In genomic region chr21:35904995-35905972, GRCh38 we compare ENCODE assay signal across 14 cellular contexts.
DNase-seq lines count a peak whose midpoint lies in the region; ATAC-seq and TF ChIP-seq lines count a peak whose summit lies in the region.
"Had no signal": no experiment of that assay in that cellular context is flagged by ENCODE, and none has a peak within 500 bp of the region (broad histone marks: within the 10 kb centered on the region; RNA-seq: fewer than 3 reads in every experiment).

No MANE protein-coding gene starts in this region.

- peak; percentile 22 for DNase-seq in SIG-M5 treated with dmso at 0.1 percent for 504 hours (lab: John Stamatoyannopoulos, UW; ENCODE audit: unreplicated experiment)
- no peak for DNase-seq in SIG-M5 (lab: John Stamatoyannopoulos, UW)
- DNase-seq in esophagus squamous epithelium (lab: John Stamatoyannopoulos, UW) = no peak
- no peak for DNase-seq in mesenchymal stem cell
- peak; percentile 60 for DNase-seq in upper lobe of right lung
- DNase-seq: activated CD4-positive, alpha-beta T cell treated with anti-CD3 and anti-CD28 coated beads for 36 hours; activated gamma-delta T cell; cortex of kidney; DMS153; NCI-H1092; NCI-H748 treated with DMSO at 0.1 percent for 48 hours had no signal

- no peak overlapping the region for H2BK120ac ChIP-seq in mesenchymal stem cell (ENCODE audit: low read depth, low read length)

- no peak overlapping the region for H2AK5ac ChIP-seq in mesenchymal stem cell (ENCODE audit: low read length, severe bottlenecking)

- peaks cover 0 to 9% (median 0%) of the 10 kb centered on the region in 3 donors for H3K4me1 ChIP-seq in esophagus squamous epithelium
- H3K4me1 ChIP-seq in mesenchymal stem cell (ENCODE audit: control insufficient read depth, insufficient read depth, low read depth, low read length) = peaks cover 2% of the 10 kb centered on the region
- H3K4me1 ChIP-seq in upper lobe of right lung = no peaks in the 10 kb centered on the region

- no peaks in the 10 kb centered on the region for H3K79me1 ChIP-seq in mesenchymal stem cell (replicated peaks; ENCODE audit: low read length, poor library complexity, severe bottlenecking)

- intact Hi-C loops in esophagus squamous epithelium (cut with DNase I) (no loop called here), upper lobe of right lung (cut with DNase I) (no loop called here)

- no peak overlapping the region for H2BK15ac ChIP-seq in mesenchymal stem cell (ENCODE audit: low read depth, poor library complexity, severe bottlenecking)

- H3K9me3 ChIP-seq in esophagus squamous epithelium (no peaks in the 10 kb centered on the region), mesenchymal stem cell (ENCODE audit: control insufficient read depth, low read length) (no peaks in the 10 kb centered on the region), upper lobe of right lung (no peaks in the 10 kb centered on the region)

- ATAC-seq in upper lobe of right lung (peak; percentile 81), HG02798 (IDR thresholded peaks at IDR 0.05; ENCODE audit: poor library complexity, unreplicated experiment) (no peak), GM21528 (IDR thresholded peaks at IDR 0.05; ENCODE audit: low FRiP score, unreplicated experiment) (no peak), HG02678 (IDR thresholded peaks at IDR 0.05; ENCODE audit: unreplicated experiment) (no peak)
- ATAC-seq: activated CD4-positive, alpha-beta T cell treated with anti-CD3 and anti-CD28 coated beads for 36 hours had no signal

- no peak overlapping the region for H3K4ac ChIP-seq in mesenchymal stem cell (ENCODE audit: low read depth in 1 of 2, low read length in 2 of 2)

- no peak overlapping the region for H2BK5ac ChIP-seq in mesenchymal stem cell (ENCODE audit: low read depth, low read length, poor library complexity, severe bottlenecking)

- H2BK12ac ChIP-seq in mesenchymal stem cell (ENCODE audit: low read length in 2 of 2) = no peak overlapping the region

- no peak overlapping the region for H3K4me2 ChIP-seq in mesenchymal stem cell (ENCODE audit: low read length, poor library complexity, severe bottlenecking)

- H4K91ac ChIP-seq in mesenchymal stem cell (ENCODE audit: low read length) = no peak overlapping the region

- no peak overlapping the region for H3K23ac ChIP-seq in mesenchymal stem cell (ENCODE audit: low read length in 2 of 2)

- no peak overlapping the region for H3K18ac ChIP-seq in mesenchymal stem cell (ENCODE audit: low read depth in 1 of 2, low read length in 2 of 2)

- H3K27ac ChIP-seq in esophagus squamous epithelium = peak overlapping the region in 3 of 4 donors; percentile 1 to 45 (median 20)
- H3K27ac ChIP-seq in mesenchymal stem cell (ENCODE audit: low read length, poor library complexity, severe bottlenecking) = no peak overlapping the region
- H3K27ac ChIP-seq in upper lobe of right lung = peak overlapping the region; percentile 40

- WGBS in esophagus squamous epithelium, 2 donors = 54 to 62% methylated on average over 10 to 11 of the region's 12 CpGs
- 87% methylated on average over 11 of the region's 12 CpGs for WGBS in mesenchymal stem cell

- H3K9ac ChIP-seq in mesenchymal stem cell (ENCODE audit: low read length) = peak overlapping the region; percentile 48

- H3K36me3 ChIP-seq in esophagus squamous epithelium = no peaks in the 10 kb centered on the region
- no peaks in the 10 kb centered on the region for H3K36me3 ChIP-seq in mesenchymal stem cell (ENCODE audit: control insufficient read depth in 1 of 2, insufficient read depth in 2 of 2, low read depth in 1 of 2, low read length in 2 of 2)
- H3K36me3 ChIP-seq in upper lobe of right lung = no peaks in the 10 kb centered on the region

- no peak for TF ChIP-seq POLR2A in esophagus squamous epithelium (IDR thresholded peaks at IDR 0.05)

- H3K27me3 ChIP-seq in esophagus squamous epithelium = no peaks in the 10 kb centered on the region
- H3K27me3 ChIP-seq in mesenchymal stem cell (ENCODE audit: control insufficient read depth in 1 of 2, insufficient read depth in 1 of 2, low read length in 2 of 2) = no peaks in the 10 kb centered on the region
- H3K27me3 ChIP-seq in upper lobe of right lung = no peaks in the 10 kb centered on the region

- H3K4me3 ChIP-seq in esophagus squamous epithelium (no peak overlapping the region), mesenchymal stem cell (ENCODE audit: insufficient read depth in 1 of 2, low read depth in 1 of 2, low read length in 2 of 2) (peak overlapping the region in 1 of 2 experiments; percentile 32), upper lobe of right lung (no peak overlapping the region)

- TF ChIP-seq CTCF in esophagus squamous epithelium (IDR thresholded peaks at IDR 0.05) (no peak), upper lobe of right lung (IDR thresholded peaks at IDR 0.05) (no peak)

- H3K14ac ChIP-seq in mesenchymal stem cell (ENCODE audit: low read length in 2 of 2) = no peak overlapping the region

- no peak overlapping the region for H2AFZ ChIP-seq in mesenchymal stem cell (ENCODE audit: low read depth, low read length)

- H4K8ac ChIP-seq in mesenchymal stem cell (ENCODE audit: low read length) = no peak overlapping the region

Comparison
In these comparisons a context has a peak if more than half of its experiments do, and no peak if none do; other contexts are left out.
1. DNase-seq: peak in SIG-M5 treated with dmso at 0.1 percent for 504 hours (single experiment) and upper lobe of right lung (single experiment); none in SIG-M5 (single experiment), esophagus squamous epithelium (single experiment) and mesenchymal stem cell (single experiment).